13 cellular contexts compared by ENCODE assay signal in genomic region chr14:76909266-76909665, GRCh38.
DNase-seq lines count a peak whose midpoint lies in the region; ATAC-seq and TF ChIP-seq lines count a peak whose summit lies in the region.
"Had no signal": no experiment of that assay in that cellular context is flagged by ENCODE, and none has a peak within 500 bp of the region (broad histone marks: within the 10 kb centered on the region; RNA-seq: fewer than 3 reads in every experiment).

No MANE protein-coding gene starts in this region.

- H3K9ac ChIP-seq in DND-41 (ENCODE audit: low read depth, low read length): no peak overlapping the region

- no peaks in the 10 kb centered on the region for H3K27me3 Mint-ChIP-seq in CD4-positive, CD25-positive, alpha-beta regulatory T cell
- no peaks in the 10 kb centered on the region for H3K27me3 Mint-ChIP-seq in activated CD8-positive, alpha-beta T cell treated with anti-CD3 and anti-CD28 coated beads, Interleukin-2, amount 10 ng/mL, durations not matched to agents 7 days and 5 days (ENCODE audit: low read depth)
- H3K27me3 Mint-ChIP-seq: type B pancreatic cell had no signal

- POLR2A ChIA-PET in activated CD8-positive, alpha-beta T cell treated with anti-CD3 and anti-CD28 coated beads, Interleukin-2, amount 10 ng/mL, durations not matched to agents 7 days and 5 days (lab: Charles Lee): interaction anchor here (0.6 to 1.0 kb wide), 3 partner anchors 41 to 97 kb away, joined by 3 read pairs; no protein-coding TSS in a partner anchor

- peak overlapping the region; percentile 64 to 95 (median 95) for H3K27ac Mint-ChIP-seq in CD4-positive, CD25-positive, alpha-beta regulatory T cell
- peak overlapping the region; percentile 99 for H3K27ac Mint-ChIP-seq in activated CD8-positive, alpha-beta T cell treated with anti-CD3 and anti-CD28 coated beads, Interleukin-2, amount 10 ng/mL, durations not matched to agents 7 days and 5 days
- H3K27ac Mint-ChIP-seq: type B pancreatic cell had no signal

- no peaks in the 10 kb centered on the region for H3K9me3 Mint-ChIP-seq in CD4-positive, CD25-positive, alpha-beta regulatory T cell
- no peaks in the 10 kb centered on the region for H3K9me3 Mint-ChIP-seq in activated CD8-positive, alpha-beta T cell treated with anti-CD3 and anti-CD28 coated beads, Interleukin-2, amount 10 ng/mL, durations not matched to agents 7 days and 5 days (ENCODE audit: insufficient read depth)
- H3K9me3 Mint-ChIP-seq: activated T-cell treated with anti-CD3 and anti-CD28 coated beads, Interleukin-2, amount 50 U/mL, for 72 hours; type B pancreatic cell had no signal

- H4K20me1 ChIP-seq in DND-41 (ENCODE audit: insufficient read depth, low read length): no peaks in the 10 kb centered on the region

- no peaks in the 10 kb centered on the region for H3K9me3 ChIP-seq in CD4-positive, CD25-positive, alpha-beta regulatory T cell (ENCODE audit: control insufficient read depth in 2 of 2, low read length in 2 of 2)
- no peaks in the 10 kb centered on the region for H3K9me3 ChIP-seq in DND-41 (ENCODE audit: insufficient read depth, low read length, severe bottlenecking)

- peak overlapping the region in 1 of 4 donors; percentile 79 for H3K4me3 Mint-ChIP-seq in CD4-positive, CD25-positive, alpha-beta regulatory T cell
- H3K4me3 Mint-ChIP-seq in activated CD8-positive, alpha-beta T cell treated with anti-CD3 and anti-CD28 coated beads, Interleukin-2, amount 10 ng/mL, durations not matched to agents 7 days and 5 days: peak overlapping the region; percentile 63
- H3K4me3 Mint-ChIP-seq: type B pancreatic cell had no signal

- H3K27ac ChIP-seq in CD4-positive, CD25-positive, alpha-beta regulatory T cell (ENCODE audit: insufficient read depth, low read length, poor library complexity, severe bottlenecking): no peak overlapping the region
- H3K27ac ChIP-seq in DND-41 (ENCODE audit: low read length): peak overlapping the region; percentile 55

- peaks cover 12 to 39% (median 26%) of the 10 kb centered on the region in 4 donors for H3K4me1 Mint-ChIP-seq in CD4-positive, CD25-positive, alpha-beta regulatory T cell
- H3K4me1 Mint-ChIP-seq in activated CD8-positive, alpha-beta T cell treated with anti-CD3 and anti-CD28 coated beads, Interleukin-2, amount 10 ng/mL, durations not matched to agents 7 days and 5 days (ENCODE audit: low read depth): peaks cover 69% of the 10 kb centered on the region

- H3K4me2 ChIP-seq in DND-41 (ENCODE audit: insufficient read depth, low read length): no peak overlapping the region

- CTCF ChIA-PET in activated CD8-positive, alpha-beta T cell treated with anti-CD3 and anti-CD28 coated beads, Interleukin-2, amount 10 ng/mL, durations not matched to agents 7 days and 5 days (lab: Charles Lee): interaction anchor here (0.6 to 7.3 kb wide), 6 partner anchors 33 to 215 kb away, joined by 3 to 121 read pairs (median 10); no protein-coding TSS in a partner anchor

- H2AFZ ChIP-seq in DND-41 (ENCODE audit: low read depth, low read length): peak overlapping the region; percentile 37

- H3K4me1 ChIP-seq in CD4-positive, CD25-positive, alpha-beta regulatory T cell (ENCODE audit: control insufficient read depth, insufficient read depth, low read length, poor library complexity, severe bottlenecking): peaks cover 30% of the 10 kb centered on the region
- H3K4me1 ChIP-seq in DND-41 (ENCODE audit: insufficient read depth, low read length): peaks cover 22% of the 10 kb centered on the region

- H3K36me3 Mint-ChIP-seq in CD4-positive, CD25-positive, alpha-beta regulatory T cell: peaks cover 5% of the 10 kb centered on the region
- H3K36me3 Mint-ChIP-seq in activated CD8-positive, alpha-beta T cell treated with anti-CD3 and anti-CD28 coated beads, Interleukin-2, amount 10 ng/mL, durations not matched to agents 7 days and 5 days (ENCODE audit: low read depth): peaks cover 8% of the 10 kb centered on the region
- H3K36me3 Mint-ChIP-seq: type B pancreatic cell had no signal

- H3K36me3 ChIP-seq in CD4-positive, CD25-positive, alpha-beta regulatory T cell (ENCODE audit: control insufficient read depth, insufficient read depth, low read length): no peaks in the 10 kb centered on the region
- no peaks in the 10 kb centered on the region for H3K36me3 ChIP-seq in DND-41 (ENCODE audit: insufficient read depth, low read length)

- H3K79me2 ChIP-seq in DND-41 (ENCODE audit: insufficient read depth, low read length): no peaks in the 10 kb centered on the region

- no peak for TF ChIP-seq CTCF in DND-41 (IDR thresholded peaks at IDR 0.05; ENCODE audit: borderline replicate concordance, extremely low read depth, low read length, poor library complexity, severe bottlenecking)

- H3K4me3 ChIP-seq in CD4-positive, CD25-positive, alpha-beta regulatory T cell (ENCODE audit: low read depth, low read length): peak overlapping the region; percentile 19
- no peak overlapping the region for H3K4me3 ChIP-seq in DND-41 (ENCODE audit: low read depth in 1 of 2, low read length in 2 of 2)

- ATAC-seq in CD4-positive, CD25-positive, alpha-beta regulatory T cell (ENCODE audit: low read depth in 2 of 2): no peak
- ATAC-seq in DND-41 (ENCODE audit: insufficient read depth, low read depth): peak; percentile 9; the same call in 1 of the 3 replicates
- no peak for ATAC-seq in activated CD8-positive, alpha-beta T cell treated with anti-CD3 and anti-CD28 coated beads, Interleukin-2, amount 10 ng/mL, durations not matched to agents 7 days and 5 days
- ATAC-seq: PC-3 had no signal

- no peak for DNase-seq in CD4-positive, CD25-positive, alpha-beta regulatory T cell
- DNase-seq in DND-41 (no peak), mucosa of gallbladder (ENCODE audit: low spot score) (peak; percentile 23), AG08395 (ENCODE audit: low spot score) (no peak), NCI-H226 (no peak), LoVo (ENCODE audit: low spot score) (no peak)
- no peak for DNase-seq in activated CD8-positive, alpha-beta T cell treated with anti-CD3 and anti-CD28 coated beads, Interleukin-2, amount 10 ng/mL, durations not matched to agents 7 days and 5 days
- DNase-seq: cortex of kidney, left cardiac atrium, NCI-H1105, PC-3 had no signal

- H3K27me3 ChIP-seq in CD4-positive, CD25-positive, alpha-beta regulatory T cell (ENCODE audit: control insufficient read depth, insufficient read depth, low read length): no peaks in the 10 kb centered on the region
- H3K27me3 ChIP-seq in DND-41 (ENCODE audit: insufficient read depth, low read length, poor library complexity): no peaks in the 10 kb centered on the region
